17 cellular contexts compared by ENCODE assay signal in the genomic region with DNA sequence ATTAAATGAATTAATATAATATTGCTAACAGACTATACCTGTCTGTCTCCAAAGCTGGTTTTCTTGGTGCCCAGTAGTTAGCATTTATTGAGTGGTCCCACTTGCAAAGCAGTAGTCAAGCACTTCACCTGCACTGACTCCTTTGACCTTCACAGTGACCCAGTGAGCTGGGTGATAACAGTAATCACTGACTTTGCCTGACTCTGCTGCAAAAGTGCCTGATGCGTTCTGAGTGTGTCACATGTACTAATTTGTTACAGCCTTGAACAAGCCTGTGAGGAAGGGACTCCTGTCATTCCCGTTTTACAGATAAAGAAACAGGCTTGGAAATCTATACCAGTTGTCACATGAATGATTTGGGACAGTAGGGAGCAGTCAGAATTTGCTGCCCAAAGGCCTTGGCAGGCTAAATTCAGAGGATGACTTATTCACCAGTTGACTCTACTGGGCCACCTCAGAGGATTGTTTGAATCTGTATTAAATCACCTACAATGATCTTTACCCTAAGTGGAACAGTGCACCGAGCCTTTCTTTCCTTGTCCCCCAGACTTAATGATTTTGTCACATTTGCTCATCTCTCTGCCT.
DNase-seq lines count a peak whose midpoint lies in the region; ATAC-seq, FAIRE-seq and TF ChIP-seq lines count a peak whose summit lies in the region.
"Had no signal": no experiment of that assay in that cellular context is flagged by ENCODE, and none has a peak within 500 bp of the region (broad histone marks: within the 10 kb centered on the region; RNA-seq: fewer than 3 reads in every experiment).

No MANE protein-coding gene starts in this region.

- H3K36me3 ChIP-seq in right atrium auricular region (no peaks in the 10 kb centered on the region), keratinocyte (ENCODE audit: control insufficient read depth in 2 of 2, extremely low read depth in 1 of 2, insufficient read depth in 2 of 2, low read length in 2 of 2) (no peaks in the 10 kb centered on the region), gastrocnemius medialis (no peaks in the 10 kb centered on the region)
- H3K36me3 ChIP-seq: HAP-1 had no signal

- intact Hi-C loops in left ventricle myocardium superior (cut with micrococcal nuclease) = no loop called here
- intact Hi-C loops in gastrocnemius medialis (cut with DNase I; ENCODE audit: low total_unique reads) = no loop called here

- H3K79me2 ChIP-seq in keratinocyte (ENCODE audit: control insufficient read depth, insufficient read depth, low read length) = no peaks in the 10 kb centered on the region

- H3K9me3 ChIP-seq in right atrium auricular region (no peaks in the 10 kb centered on the region), keratinocyte (ENCODE audit: control insufficient read depth, low read depth, low read length) (no peaks in the 10 kb centered on the region), gastrocnemius medialis (no peaks in the 10 kb centered on the region)
- H3K9me3 ChIP-seq: HAP-1 had no signal

- DNase-seq in left ventricle myocardium superior (no peak), right atrium auricular region (ENCODE audit: low spot score) (no peak), keratinocyte (ENCODE audit: low read depth, low spot score) (no peak), gastrocnemius medialis (no peak), GDM1 (lab: John Stamatoyannopoulos, UW) (no peak), GM10248 (ENCODE audit: extremely low spot score) (no peak)
- DNase-seq: C1 segment of cervical spinal cord; Calu3; CD4-positive, alpha-beta T cell; DMS 273 treated with DMSO at 0.1 percent for 48 hours; GOT3 had no signal

- no peaks in the 10 kb centered on the region for H3K4me1 ChIP-seq in right atrium auricular region
- no peaks in the 10 kb centered on the region for H3K4me1 ChIP-seq in keratinocyte (ENCODE audit: control insufficient read depth, extremely low read depth, insufficient read depth, low read length)
- H3K4me1 ChIP-seq in gastrocnemius medialis = peaks cover 20 to 23% of the 10 kb centered on the region in 2 donors
- H3K4me1 ChIP-seq: HAP-1 had no signal

- no peaks in the 10 kb centered on the region for H4K20me1 ChIP-seq in keratinocyte (ENCODE audit: control insufficient read depth, extremely low read depth, insufficient read depth, low read length)

- no peak overlapping the region for H3K9ac ChIP-seq in keratinocyte (ENCODE audit: control insufficient read depth, extremely low read depth, insufficient read depth, low read length)

- CTCF ChIA-PET in GM10248 (lab: Yijun Ruan, JAX) = no interaction called here

- H3K4me2 ChIP-seq in keratinocyte (ENCODE audit: control insufficient read depth, extremely low read depth, insufficient read depth, low read depth, low read length) = no peak overlapping the region

- FAIRE-seq in keratinocyte (lab: Jason Lieb, UNC) = peak; percentile 36
- FAIRE-seq: A204.1, GM12891, HepG2, HTR-8/SVneo had no signal

- in situ Hi-C loops in gastrocnemius medialis (cut with MboI; ENCODE audit: low sequenced_read_pairs in 4 of 4) = no loop called here

- TF ChIP-seq CTCF in right atrium auricular region (IDR thresholded peaks at IDR 0.05) = no peak
- no peak for TF ChIP-seq CTCF in keratinocyte (optimal IDR thresholded peaks at IDR 0.05 in 1 of 3, IDR thresholded peaks at IDR 0.05 in 1 of 3, conservative IDR thresholded peaks at IDR 0.05 in 1 of 3; ENCODE audit: extremely low read depth in 1 of 3, insufficient read depth in 2 of 3, low read length in 3 of 3)
- TF ChIP-seq CTCF in gastrocnemius medialis (IDR thresholded peaks at IDR 0.05 in 4 of 5, conservative IDR thresholded peaks at IDR 0.05 in 1 of 5) = no peak
- no peak for TF ChIP-seq CTCF in GM10248 (IDR thresholded peaks at IDR 0.05; ENCODE audit: control extremely low read depth, extremely low read depth, low read depth, missing control alignments)

- H3K27ac ChIP-seq in right atrium auricular region = no peak overlapping the region
- no peak overlapping the region for H3K27ac ChIP-seq in keratinocyte (ENCODE audit: control insufficient read depth, insufficient read depth, low read length)
- H3K27ac ChIP-seq in gastrocnemius medialis = peak overlapping the region in 1 of 4 donors; percentile 10

- no peak for TF ChIP-seq POLR2A in gastrocnemius medialis (IDR thresholded peaks at IDR 0.05)

- ATAC-seq in left ventricle myocardium superior (peak; percentile 70), gastrocnemius medialis (peak; percentile 74 to 81), GM18861 (IDR thresholded peaks at IDR 0.05; ENCODE audit: unreplicated experiment) (no peak)
- ATAC-seq: HepG2 had no signal

- H2AFZ ChIP-seq in keratinocyte (ENCODE audit: control insufficient read depth, low read length) = no peak overlapping the region

- H3K4me3 ChIP-seq in right atrium auricular region = no peak overlapping the region
- no peak overlapping the region for H3K4me3 ChIP-seq in keratinocyte (ENCODE audit: control insufficient read depth in 2 of 3, extremely low read depth in 1 of 3, insufficient read depth in 2 of 3, low read depth in 1 of 3, low read length in 3 of 3)
- no peak overlapping the region for H3K4me3 ChIP-seq in gastrocnemius medialis
- H3K4me3 ChIP-seq: HAP-1 had no signal

- POLR2A ChIA-PET in GM10248 (lab: Yijun Ruan, JAX) = no interaction called here

- H3K27me3 ChIP-seq in right atrium auricular region (no peaks in the 10 kb centered on the region), keratinocyte (ENCODE audit: control insufficient read depth, extremely low read depth, insufficient read depth, low read length) (no peaks in the 10 kb centered on the region), gastrocnemius medialis (no peaks in the 10 kb centered on the region)

- no peaks in the 10 kb centered on the region for H3K9me1 ChIP-seq in keratinocyte (ENCODE audit: control insufficient read depth, extremely low read depth, insufficient read depth, low read length)

- dilution Hi-C loops in keratinocyte (cut with MboI; ENCODE audit: extremely low pct_ligation_motif_present, low sequenced_read_pairs) = no loop called here
